1 cellular context compared by ENCODE assay signal in genomic region chr7:104956753-104957450, GRCh38.
TF ChIP-seq lines count a peak whose summit lies in the region.

No MANE protein-coding gene starts in this region.

TF ChIP-seq in GM12878, 131 proteins besides CTCF, POLR2A, EP300 and RAD21 (continued from another document and continues in another):
- TF ChIP-seq, protein P1, sequence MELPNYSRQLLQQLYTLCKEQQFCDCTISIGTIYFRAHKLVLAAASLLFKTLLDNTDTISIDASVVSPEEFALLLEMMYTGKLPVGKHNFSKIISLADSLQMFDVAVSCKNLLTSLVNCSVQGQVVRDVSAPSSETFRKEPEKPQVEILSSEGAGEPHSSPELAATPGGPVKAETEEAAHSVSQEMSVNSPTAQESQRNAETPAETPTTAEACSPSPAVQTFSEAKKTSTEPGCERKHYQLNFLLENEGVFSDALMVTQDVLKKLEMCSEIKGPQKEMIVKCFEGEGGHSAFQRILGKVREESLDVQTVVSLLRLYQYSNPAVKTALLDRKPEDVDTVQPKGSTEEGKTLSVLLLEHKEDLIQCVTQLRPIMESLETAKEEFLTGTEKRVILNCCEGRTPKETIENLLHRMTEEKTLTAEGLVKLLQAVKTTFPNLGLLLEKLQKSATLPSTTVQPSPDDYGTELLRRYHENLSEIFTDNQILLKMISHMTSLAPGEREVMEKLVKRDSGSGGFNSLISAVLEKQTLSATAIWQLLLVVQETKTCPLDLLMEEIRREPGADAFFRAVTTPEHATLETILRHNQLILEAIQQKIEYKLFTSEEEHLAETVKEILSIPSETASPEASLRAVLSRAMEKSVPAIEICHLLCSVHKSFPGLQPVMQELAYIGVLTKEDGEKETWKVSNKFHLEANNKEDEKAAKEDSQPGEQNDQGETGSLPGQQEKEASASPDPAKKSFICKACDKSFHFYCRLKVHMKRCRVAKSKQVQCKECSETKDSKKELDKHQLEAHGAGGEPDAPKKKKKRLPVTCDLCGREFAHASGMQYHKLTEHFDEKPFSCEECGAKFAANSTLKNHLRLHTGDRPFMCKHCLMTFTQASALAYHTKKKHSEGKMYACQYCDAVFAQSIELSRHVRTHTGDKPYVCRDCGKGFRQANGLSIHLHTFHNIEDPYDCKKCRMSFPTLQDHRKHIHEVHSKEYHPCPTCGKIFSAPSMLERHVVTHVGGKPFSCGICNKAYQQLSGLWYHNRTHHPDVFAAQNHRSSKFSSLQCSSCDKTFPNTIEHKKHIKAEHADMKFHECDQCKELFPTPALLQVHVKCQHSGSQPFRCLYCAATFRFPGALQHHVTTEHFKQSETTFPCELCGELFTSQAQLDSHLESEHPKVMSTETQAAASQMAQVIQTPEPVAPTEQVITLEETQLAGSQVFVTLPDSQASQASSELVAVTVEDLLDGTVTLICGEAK (IDR thresholded peaks at IDR 0.05; ENCODE audit: borderline replicate concordance), result peak; percentile 87
- TF ChIP-seq PKNOX1 (IDR thresholded peaks at IDR 0.05) (no peak), ZBED1 (IDR thresholded peaks at IDR 0.05; ENCODE audit: borderline replicate concordance) (no peak), EGR1 (IDR thresholded peaks at IDR 0.05; ENCODE audit: borderline replicate concordance in 1 of 2, low read depth in 2 of 2, low read length in 2 of 2) (no peak), NR2C2 (IDR thresholded peaks at IDR 0.05; ENCODE audit: borderline replicate concordance, control insufficient read depth, insufficient read length, low read depth) (no peak), GABPA (IDR thresholded peaks at IDR 0.05; ENCODE audit: low read depth) (no peak), FOXK2 (IDR thresholded peaks at IDR 0.05) (no peak), HCFC1 (IDR thresholded peaks at IDR 0.05; ENCODE audit: low read length) (no peak), SPI1 (IDR thresholded peaks at IDR 0.05; ENCODE audit: borderline replicate concordance, insufficient read depth, low read depth, low read length) (no peak), MEF2B (IDR thresholded peaks at IDR 0.05; ENCODE audit: partially characterized antibody, poor library complexity, severe bottlenecking) (peak; percentile 89), POU2F2 (IDR thresholded peaks at IDR 0.05; ENCODE audit: borderline replicate concordance, low read depth, low read length) (peak; percentile 36; the same call in 1 of the 3 replicates), IRF4 (IDR thresholded peaks at IDR 0.05; ENCODE audit: low read depth, low read length) (0 out of 2 replicates have a peak, but pooled peaks have one; percentile 8), SMAD1 (IDR thresholded peaks at IDR 0.05; ENCODE audit: low read depth, partially characterized antibody) (peak; percentile 46), NRF1 (conservative IDR thresholded peaks at IDR 0.05; ENCODE audit: low read depth, low read length) (no peak), RELA (IDR thresholded peaks at IDR 0.05; ENCODE audit: borderline replicate concordance, partially characterized antibody) (no peak), STAT3 (IDR thresholded peaks at IDR 0.05; ENCODE audit: low read depth, low read length) (no peak), MTA2 (IDR thresholded peaks at IDR 0.05; ENCODE audit: low read depth) (peak; percentile 83), RFX5 (IDR thresholded peaks at IDR 0.05; ENCODE audit: low read depth, low read length) (no peak), BRCA1 (IDR thresholded peaks at IDR 0.05; ENCODE audit: low read depth, low read length) (no peak), BCLAF1 (IDR thresholded peaks at IDR 0.05) (no peak), NFYA (IDR thresholded peaks at IDR 0.05; ENCODE audit: borderline replicate concordance, low read depth, low read length) (no peak), TCF7 (IDR thresholded peaks at IDR 0.05; ENCODE audit: borderline replicate concordance) (no peak), STAT1 (conservative IDR thresholded peaks at IDR 0.05) (no peak), TAF1 (IDR thresholded peaks at IDR 0.05; ENCODE audit: borderline replicate concordance, low read depth, low read length) (no peak), CUX1 (IDR thresholded peaks at IDR 0.05; ENCODE audit: insufficient replicate concordance, low read depth, low read length) (no peak), E2F8 (IDR thresholded peaks at IDR 0.05; ENCODE audit: low read depth, partially characterized antibody) (no peak)
- TF ChIP-seq, protein P2, sequence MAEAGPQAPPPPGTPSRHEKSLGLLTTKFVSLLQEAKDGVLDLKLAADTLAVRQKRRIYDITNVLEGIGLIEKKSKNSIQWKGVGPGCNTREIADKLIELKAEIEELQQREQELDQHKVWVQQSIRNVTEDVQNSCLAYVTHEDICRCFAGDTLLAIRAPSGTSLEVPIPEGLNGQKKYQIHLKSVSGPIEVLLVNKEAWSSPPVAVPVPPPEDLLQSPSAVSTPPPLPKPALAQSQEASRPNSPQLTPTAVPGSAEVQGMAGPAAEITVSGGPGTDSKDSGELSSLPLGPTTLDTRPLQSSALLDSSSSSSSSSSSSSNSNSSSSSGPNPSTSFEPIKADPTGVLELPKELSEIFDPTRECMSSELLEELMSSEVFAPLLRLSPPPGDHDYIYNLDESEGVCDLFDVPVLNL (IDR thresholded peaks at IDR 0.05; ENCODE audit: low read depth, low read length), result no peak
- TF ChIP-seq, protein P3, sequence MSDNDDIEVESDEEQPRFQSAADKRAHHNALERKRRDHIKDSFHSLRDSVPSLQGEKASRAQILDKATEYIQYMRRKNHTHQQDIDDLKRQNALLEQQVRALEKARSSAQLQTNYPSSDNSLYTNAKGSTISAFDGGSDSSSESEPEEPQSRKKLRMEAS (IDR thresholded peaks at IDR 0.05; ENCODE audit: low read depth, low read length), result no peak
- TF ChIP-seq, protein P4, sequence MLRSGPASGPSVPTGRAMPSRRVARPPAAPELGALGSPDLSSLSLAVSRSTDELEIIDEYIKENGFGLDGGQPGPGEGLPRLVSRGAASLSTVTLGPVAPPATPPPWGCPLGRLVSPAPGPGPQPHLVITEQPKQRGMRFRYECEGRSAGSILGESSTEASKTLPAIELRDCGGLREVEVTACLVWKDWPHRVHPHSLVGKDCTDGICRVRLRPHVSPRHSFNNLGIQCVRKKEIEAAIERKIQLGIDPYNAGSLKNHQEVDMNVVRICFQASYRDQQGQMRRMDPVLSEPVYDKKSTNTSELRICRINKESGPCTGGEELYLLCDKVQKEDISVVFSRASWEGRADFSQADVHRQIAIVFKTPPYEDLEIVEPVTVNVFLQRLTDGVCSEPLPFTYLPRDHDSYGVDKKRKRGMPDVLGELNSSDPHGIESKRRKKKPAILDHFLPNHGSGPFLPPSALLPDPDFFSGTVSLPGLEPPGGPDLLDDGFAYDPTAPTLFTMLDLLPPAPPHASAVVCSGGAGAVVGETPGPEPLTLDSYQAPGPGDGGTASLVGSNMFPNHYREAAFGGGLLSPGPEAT (IDR thresholded peaks at IDR 0.05; ENCODE audit: low read depth), result no peak; the same call in none of the 2 replicates
- TF ChIP-seq, protein P5, sequence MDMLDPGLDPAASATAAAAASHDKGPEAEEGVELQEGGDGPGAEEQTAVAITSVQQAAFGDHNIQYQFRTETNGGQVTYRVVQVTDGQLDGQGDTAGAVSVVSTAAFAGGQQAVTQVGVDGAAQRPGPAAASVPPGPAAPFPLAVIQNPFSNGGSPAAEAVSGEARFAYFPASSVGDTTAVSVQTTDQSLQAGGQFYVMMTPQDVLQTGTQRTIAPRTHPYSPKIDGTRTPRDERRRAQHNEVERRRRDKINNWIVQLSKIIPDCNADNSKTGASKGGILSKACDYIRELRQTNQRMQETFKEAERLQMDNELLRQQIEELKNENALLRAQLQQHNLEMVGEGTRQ (IDR thresholded peaks at IDR 0.05; ENCODE audit: borderline replicate concordance, low read depth, low read length), result no peak
